ENCODE assay signal across 1 cellular context in the genomic region with DNA sequence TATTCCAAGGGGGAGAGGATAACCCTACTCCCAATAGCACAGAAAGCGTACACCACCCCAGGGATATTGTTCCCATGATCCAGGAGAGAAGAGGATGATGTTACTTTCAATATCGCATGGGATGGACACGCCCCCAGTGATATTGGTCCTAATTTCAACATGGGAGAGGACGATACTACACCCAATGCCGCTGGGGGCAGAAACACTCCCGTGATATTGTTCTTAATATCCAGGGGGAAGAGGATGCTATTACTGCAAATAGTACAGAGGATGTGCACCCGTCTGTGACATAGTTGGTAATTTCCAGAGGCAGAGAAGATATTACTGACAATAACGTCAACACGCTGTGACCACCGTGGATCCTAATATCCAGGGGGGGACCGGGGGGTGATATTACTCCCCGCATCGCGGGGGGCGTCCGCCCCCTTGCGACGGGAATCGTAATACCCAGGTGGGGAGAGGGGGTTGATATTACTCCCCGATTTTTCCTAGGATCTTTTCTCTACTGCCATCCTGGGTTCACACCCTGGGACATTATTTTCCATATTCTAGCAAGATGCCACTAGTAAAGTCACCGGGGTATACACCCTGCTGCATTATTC.
TF ChIP-seq lines count a peak whose summit lies in the region.

No MANE protein-coding gene starts in this region.

TF ChIP-seq in A549, 52 proteins besides CTCF, POLR2A, EP300 and RAD21:
- peak; percentile 45; the same call in 2 of the 3 replicates for TF ChIP-seq SMC3 (IDR thresholded peaks at IDR 0.05)
- no peak for TF ChIP-seq ZFP36 (IDR thresholded peaks at IDR 0.05; ENCODE audit: borderline replicate concordance, partially characterized antibody)
